Comparison of ENCODE assay signal across 1 cellular context in genomic region chr6:57221936-57222683, GRCh38.
TF ChIP-seq lines count a peak whose summit lies in the region.

Gene RAB23 (minus strand): TSS chr6:57222307. CDS start chr6:57210380, 11,927 bp downstream.

TF ChIP-seq in GM12878, 131 proteins besides CTCF, POLR2A, EP300 and RAD21 (continued from another document):
- TF ChIP-seq RELB (IDR thresholded peaks at IDR 0.05; ENCODE audit: low read depth) (no peak), ZBTB4 (CRISPR knock-in tag; IDR thresholded peaks at IDR 0.05) (no peak), DPF2 (IDR thresholded peaks at IDR 0.05) (0 out of 2 replicates have a peak, but pooled peaks have one; percentile 64), CHD4 (IDR thresholded peaks at IDR 0.05) (no peak), REST (IDR thresholded peaks at IDR 0.05; ENCODE audit: low read depth, low read length) (no peak), CHD2 (IDR thresholded peaks at IDR 0.05; ENCODE audit: borderline replicate concordance, low read depth, low read length) (no peak), SMC3 (IDR thresholded peaks at IDR 0.05; ENCODE audit: borderline replicate concordance, low read length) (no peak), TCF7 (IDR thresholded peaks at IDR 0.05; ENCODE audit: borderline replicate concordance) (0 out of 2 replicates have a peak, but pooled peaks have one; percentile 17), RB1 (IDR thresholded peaks at IDR 0.05; ENCODE audit: borderline replicate concordance) (0 out of 2 replicates have a peak, but pooled peaks have one; percentile 32), ELK1 (IDR thresholded peaks at IDR 0.05; ENCODE audit: low read depth, low read length) (no peak), IKZF1 (conservative IDR thresholded peaks at IDR 0.05) (peak; percentile 83), GATAD2B (conservative IDR thresholded peaks at IDR 0.05; ENCODE audit: low read depth) (peak; percentile 91), CEBPB (IDR thresholded peaks at IDR 0.05; ENCODE audit: borderline replicate concordance in 1 of 2, low read depth in 2 of 2, low read length in 2 of 2) (no peak), ZSCAN29 (IDR thresholded peaks at IDR 0.05) (no peak), POU2F2 (IDR thresholded peaks at IDR 0.05; ENCODE audit: borderline replicate concordance, low read depth, low read length) (no peak), POLR2AphosphoS2 (IDR thresholded peaks at IDR 0.05; ENCODE audit: low read depth, low read length) (peak; percentile 41; the same call in 1 of the 2 replicates), NFIC (IDR thresholded peaks at IDR 0.05; ENCODE audit: low read depth, low read length) (no peak), ASH2L (IDR thresholded peaks at IDR 0.05; ENCODE audit: borderline replicate concordance, low read depth) (0 out of 2 replicates have a peak, but pooled peaks have one; percentile 51), ZNF24 (IDR thresholded peaks at IDR 0.05) (no peak), SUPT20H (IDR thresholded peaks at IDR 0.05; ENCODE audit: borderline replicate concordance, control insufficient read depth, low read depth, low read length) (no peak), RBBP5 (conservative IDR thresholded peaks at IDR 0.05) (no peak)
